In genomic region chrX:99939883-99940232, GRCh38 we compare ENCODE assay signal across 21 cellular contexts.
A peak's percentile ranks its signal among the peaks of the same experiment; 100 is the strongest.
DNase-seq lines count a peak whose midpoint lies in the region; ATAC-seq, FAIRE-seq and TF ChIP-seq lines count a peak whose summit lies in the region.
"Had no signal": no experiment of that assay in that cellular context is flagged by ENCODE, and none has a peak within 500 bp of the region (broad histone marks: within the 10 kb centered on the region; RNA-seq: fewer than 3 reads in every experiment).

No MANE protein-coding gene starts in this region.

- POLR2A ChIA-PET in H1 (lab: Charles Lee; ENCODE audit: partially characterized antibody): no interaction called here

- no peak overlapping the region for H2AK5ac ChIP-seq in H1 (ENCODE audit: low read depth, low read length)

- H3K4me3 ChIP-seq in H1 (ENCODE audit: extremely low read depth in 1 of 4, insufficient read depth in 2 of 4, low read depth in 3 of 4, low read length in 4 of 4) (no peak overlapping the region), spleen (no peak overlapping the region)
- H3K4me3 ChIP-seq: A549, GM23248 had no signal

- H3K4ac ChIP-seq in H1 (replicated peaks; ENCODE audit: insufficient read length, low read depth, low read length): no peak overlapping the region

- DNase-seq in ELF-1 (ENCODE audit: low read depth, low spot score): peak; percentile 21
- DNase-seq in H1 (ENCODE audit: low read depth in 1 of 2, low spot score in 2 of 2): peak in 1 of 2 experiments; percentile 36
- peak; percentile 2 for DNase-seq in left kidney (ENCODE audit: low read depth, low spot score)
- peak; percentile 64 for DNase-seq in spleen
- DNase-seq in left cardiac atrium: no peak
- DNase-seq in HuH-7 (ENCODE audit: low spot score): no peak
- DNase-seq: AML-193; Caco-2; CD4-positive, alpha-beta T cell; GF-D8; GM23248; H7; HFFc6; KG1 had no signal

- no peak overlapping the region for H2BK20ac ChIP-seq in H1 (ENCODE audit: low read length)

- H3K27me3 ChIP-seq in H1 (replicated peaks in 1 of 4; ENCODE audit: control insufficient read depth in 3 of 4, extremely low read depth in 1 of 4, insufficient read depth in 3 of 4, low read length in 3 of 4) (no peaks in the 10 kb centered on the region), spleen (replicated peaks in 1 of 7) (peaks cover 0 to 3% (median 0%) of the 10 kb centered on the region in 7 donors)

- TF ChIP-seq CTCF in H1 (IDR thresholded peaks at IDR 0.05; ENCODE audit: control extremely low read depth in 1 of 3, insufficient read depth in 1 of 3, low read depth in 1 of 3, low read length in 3 of 3) (no peak), spleen (IDR thresholded peaks at IDR 0.05 in 8 of 11, conservative IDR thresholded peaks at IDR 0.05 in 3 of 11) (no peak)

- no peak overlapping the region for H4K5ac ChIP-seq in H1 (ENCODE audit: insufficient read length, low read depth, low read length)

- H3K27ac ChIP-seq in H1 (ENCODE audit: low read depth, low read length) (no peak overlapping the region), spleen (no peak overlapping the region)
- H3K27ac ChIP-seq: 22Rv1, A549, C4-2B, GM23248 had no signal

- no peak overlapping the region for H2BK120ac ChIP-seq in H1 (replicated peaks; ENCODE audit: low read depth, low read length)

- no peak for TF ChIP-seq RAD21 in H1 (IDR thresholded peaks at IDR 0.05 in 1 of 2, conservative IDR thresholded peaks at IDR 0.05 in 1 of 2; ENCODE audit: low read depth in 2 of 2, low read length in 2 of 2)

- H3K9ac ChIP-seq in H1 (replicated peaks in 1 of 4; ENCODE audit: extremely low read depth in 1 of 4, low read depth in 3 of 4, low read length in 3 of 4): no peak overlapping the region
- H3K9ac ChIP-seq: GM23248 had no signal

- TF ChIP-seq POLR2A in H1 (IDR thresholded peaks at IDR 0.05; ENCODE audit: control extremely low read depth in 1 of 2, low read depth in 2 of 2, low read length in 2 of 2) (no peak), spleen (IDR thresholded peaks at IDR 0.05) (no peak)

- no peaks in the 10 kb centered on the region for H3K79me1 ChIP-seq in H1 (ENCODE audit: low read depth, low read length)

- no peak overlapping the region for H3K14ac ChIP-seq in H1 (ENCODE audit: insufficient read length)

- no peak overlapping the region for H2BK5ac ChIP-seq in H1 (ENCODE audit: low read depth, low read length)

- no peaks in the 10 kb centered on the region for H3K9me3 ChIP-seq in H1 (ENCODE audit: insufficient read depth in 2 of 2, low read depth in 1 of 2, low read length in 1 of 2)
- no peaks in the 10 kb centered on the region for H3K9me3 ChIP-seq in spleen
- H3K9me3 ChIP-seq: A549, Caco-2 had no signal

- no peak overlapping the region for H4K91ac ChIP-seq in H1 (replicated peaks; ENCODE audit: insufficient read length, low read length)

- H4K8ac ChIP-seq in H1 (ENCODE audit: extremely low read depth, insufficient read depth, low read length): no peak overlapping the region

- H3K79me2 ChIP-seq in H1 (ENCODE audit: control insufficient read depth in 1 of 2, insufficient read depth in 2 of 2, low read length in 2 of 2): no peaks in the 10 kb centered on the region

- H3K4me1 ChIP-seq in H1 (replicated peaks in 1 of 4; ENCODE audit: control insufficient read depth in 3 of 4, insufficient read depth in 4 of 4, low read length in 3 of 4): no peaks in the 10 kb centered on the region
- H3K4me1 ChIP-seq in spleen: no peaks in the 10 kb centered on the region
- H3K4me1 ChIP-seq: A549, Caco-2 had no signal

- peak; percentile 74 for FAIRE-seq in H1 (lab: Jason Lieb, UNC)
- FAIRE-seq: A549, D721Med, HepG2 had no signal

- intact Hi-C loops in spleen (cut with DNase I; ENCODE audit: low total_unique reads): no loop called here
- intact Hi-C loops in left cardiac atrium (cut with DNase I): no loop called here

- no peak overlapping the region for H3K56ac ChIP-seq in H1 (replicated peaks; ENCODE audit: insufficient read length, low read depth, low read length)

- CTCF ChIA-PET in H1 (lab: Charles Lee; ENCODE audit: partially characterized antibody): interaction anchor here (0.9 kb wide), 1 partner anchor 473 kb away, joined by 3 read pairs; no protein-coding TSS in a partner anchor

- H3K23me2 ChIP-seq in H1 (ENCODE audit: low read depth, low read length): no peaks in the 10 kb centered on the region

- no peaks in the 10 kb centered on the region for H4K20me1 ChIP-seq in H1 (replicated peaks in 1 of 2; ENCODE audit: control insufficient read depth in 1 of 2, insufficient read depth in 2 of 2, low read length in 2 of 2)

- ATAC-seq in left cardiac atrium (no peak), HG03135 (IDR thresholded peaks at IDR 0.05; ENCODE audit: unreplicated experiment) (no peak)
- ATAC-seq: A549, HCT116, HepG2 had no signal

- no peak overlapping the region for H2BK12ac ChIP-seq in H1 (ENCODE audit: low read depth, low read length)

- H2BK15ac ChIP-seq in H1 (ENCODE audit: low read length): no peak overlapping the region

- TF ChIP-seq EP300 in H1 (IDR thresholded peaks at IDR 0.05; ENCODE audit: borderline replicate concordance in 1 of 2, low read depth in 2 of 2, low read length in 2 of 2): no peak

- no peak overlapping the region for H3K23ac ChIP-seq in H1 (ENCODE audit: insufficient read length)

- H3K36me3 ChIP-seq in H1 (ENCODE audit: control insufficient read depth in 2 of 4, insufficient read depth in 4 of 4, low read length in 3 of 4) (no peaks in the 10 kb centered on the region), spleen (no peaks in the 10 kb centered on the region)

- 100% methylated on average over 1 of the region's 15 CpGs; no CpG with 5 or more reads in 1 of the 2 experiments for WGBS in H1 (ENCODE audit: extremely low coverage in 1 of 2, insufficient coverage in 1 of 2, insufficient read length in 1 of 2, insufficient replicate concordance in 2 of 2, low coverage in 1 of 2, low lambda C conversion rate in 2 of 2, missing lambda C conversion rate in 1 of 2), 2 experiments
- WGBS in spleen, 5 donors: 45 to 68% (median 63%) methylated on average over 7 to 15 of the region's 15 CpGs

- H3K18ac ChIP-seq in H1 (ENCODE audit: extremely low read depth, low read length): no peak overlapping the region

- no peak overlapping the region for H3K4me2 ChIP-seq in H1 (ENCODE audit: insufficient read depth in 1 of 2, low read depth in 2 of 2, low read length in 2 of 2)
- H3K4me2 ChIP-seq: A549 had no signal

- no peak overlapping the region for H2AFZ ChIP-seq in H1 (ENCODE audit: low read length)
- H2AFZ ChIP-seq: GM23248 had no signal

TF ChIP-seq in H1, 55 proteins besides CTCF, POLR2A, EP300 and RAD21:
- TF ChIP-seq HDAC6 (IDR thresholded peaks at IDR 0.05; ENCODE audit: low read depth, low read length) (no peak), EGR1 (IDR thresholded peaks at IDR 0.05; ENCODE audit: borderline replicate concordance, low read depth, low read length) (no peak)

Comparison
In these comparisons a context has a peak if more than half of its experiments do, and no peak if none do; other contexts are left out.
1. DNase-seq: peak in ELF-1 (single experiment), left kidney (single experiment) and spleen (single experiment); none in left cardiac atrium (single experiment) and HuH-7 (single experiment).